In genomic region chr4:13544556-13545393, GRCh38 we compare ENCODE assay signal across 8 cellular contexts. TPM values are rescaled to one million over a fixed set of nuclear protein-coding genes. Genes with fewer than 3 reads are reported as not detected.
A peak's percentile ranks its signal among the peaks of the same experiment; 100 is the strongest.
DNase-seq lines count a peak whose midpoint lies in the region; ATAC-seq and TF ChIP-seq lines count a peak whose summit lies in the region.

No MANE protein-coding gene starts in this region.

- DNase-seq in Caco-2 (peak; percentile 92 to 93), NCI-H82 (lab: John Stamatoyannopoulos, UW) (peak; percentile 89), adrenal gland (peak; percentile 58 to 84 (median 71)), left ventricle myocardium superior (peak; percentile 73), progenitor cell of endocrine pancreas (ENCODE audit: low spot score, unreplicated experiment) (peak; percentile 62), AML-193 (lab: John Stamatoyannopoulos, UW) (no peak)

- CTCF ChIA-PET in Caco-2 (lab: Charles Lee) = interaction anchor here (0.6 to 1.2 kb wide), 4 partner anchors 12 to 692 kb away, joined by 3 to 8 read pairs (median 4); no protein-coding TSS in a partner anchor

- POLR2A ChIA-PET in Caco-2 (lab: Charles Lee) = no interaction called here

- intact Hi-C loops in Caco-2 (cut with micrococcal nuclease; ENCODE audit: unreplicated experiment) = loop anchor here (1.0 to 10.0 kb wide), 5 partner anchors 60 to 417 kb away; partner anchors contain the start of gene RAB28
- intact Hi-C loops in adrenal gland (cut with DNase I) = loop anchor here (5.0 to 10.0 kb wide), 3 partner anchors 140 to 807 kb away; no protein-coding TSS in a partner anchor
- intact Hi-C loops in left ventricle myocardium superior (cut with micrococcal nuclease) = loop anchor here (5.0 kb wide), 1 partner anchor 817 kb away; no protein-coding TSS in a partner anchor

- peak overlapping the region in 1 of 5 donors; percentile 27 for H3K27ac ChIP-seq in adrenal gland

- H3K36me3 Mint-ChIP-seq in Caco-2 (ENCODE audit: insufficient read depth, unreplicated experiment) (peaks cover 7% of the 10 kb centered on the region), progenitor cell of endocrine pancreas (ENCODE audit: insufficient read depth) (no peaks in the 10 kb centered on the region)

- peak overlapping the region; percentile 74 for H3K4me3 ChIP-seq in Caco-2 (ENCODE audit: low read depth, low read length)
- peak overlapping the region in 2 of 4 donors; percentile 48 to 65 for H3K4me3 ChIP-seq in adrenal gland

- no TSS peak for BruUV-seq in Caco-2 (replicated peaks; lab: Mats Ljungman, UMichigan)

- 1 to 4% (median 2%) methylated on average over 15 to 59 of the region's 59 CpGs for WGBS in adrenal gland, 4 donors

- ATAC-seq in GM19467 (IDR thresholded peaks at IDR 0.05; ENCODE audit: unreplicated experiment) = peak; percentile 42
- ATAC-seq in HG03571 (IDR thresholded peaks at IDR 0.05; ENCODE audit: unreplicated experiment) = peak; percentile 45
- ATAC-seq in left ventricle myocardium superior = peak; percentile 77

- H3K36me3 ChIP-seq in Caco-2 (ENCODE audit: control insufficient read depth, insufficient read depth, low read length) = no peaks in the 10 kb centered on the region
- H3K36me3 ChIP-seq in adrenal gland (replicated peaks in 1 of 2) = no peaks in the 10 kb centered on the region

- H3K9me3 ChIP-seq in Caco-2 (no peaks in the 10 kb centered on the region), adrenal gland (replicated peaks in 1 of 3) (no peaks in the 10 kb centered on the region)

- H3K4me3 Mint-ChIP-seq in Caco-2 (ENCODE audit: unreplicated experiment) = peak overlapping the region; percentile 100
- H3K4me3 Mint-ChIP-seq in progenitor cell of endocrine pancreas (ENCODE audit: low read depth) = peak overlapping the region; percentile 79

- H3K27ac Mint-ChIP-seq in Caco-2 (ENCODE audit: unreplicated experiment) (peak overlapping the region; percentile 96), progenitor cell of endocrine pancreas (peak overlapping the region; percentile 95)

- H3K27me3 ChIP-seq in Caco-2 (replicated peaks; ENCODE audit: control insufficient read depth, insufficient read depth, low read length) (no peaks in the 10 kb centered on the region), adrenal gland (peaks cover 91% of the 10 kb centered on the region)

- H3K27me3 Mint-ChIP-seq in Caco-2 (ENCODE audit: insufficient read depth, unreplicated experiment) (peaks cover 8% of the 10 kb centered on the region), progenitor cell of endocrine pancreas (peaks cover 67% of the 10 kb centered on the region)

- H3K4me1 ChIP-seq in Caco-2 (no peaks in the 10 kb centered on the region), adrenal gland (replicated peaks in 1 of 2) (peaks cover 0 to 49% of the 10 kb centered on the region in 2 donors)

- H3K9me3 Mint-ChIP-seq in Caco-2 (ENCODE audit: unreplicated experiment) = no peaks in the 10 kb centered on the region
- no peaks in the 10 kb centered on the region for H3K9me3 Mint-ChIP-seq in progenitor cell of endocrine pancreas (ENCODE audit: low read depth)

- H3K4me1 Mint-ChIP-seq in Caco-2 (ENCODE audit: low read depth, unreplicated experiment) (no peaks in the 10 kb centered on the region), progenitor cell of endocrine pancreas (ENCODE audit: low read depth) (peaks cover 6% of the 10 kb centered on the region)

- no peak for TF ChIP-seq CTCF in Caco-2 (IDR thresholded peaks at IDR 0.05; ENCODE audit: insufficient read depth in 1 of 2, low read depth in 1 of 2, low read length in 1 of 2, severe bottlenecking in 1 of 2, unreplicated experiment in 1 of 2)
- peak in 1 of 6 experiments; percentile 2 for TF ChIP-seq CTCF in adrenal gland (IDR thresholded peaks at IDR 0.05)
- no peak for TF ChIP-seq CTCF in progenitor cell of endocrine pancreas (IDR thresholded peaks at IDR 0.05; ENCODE audit: unreplicated experiment)

- no peak for TF ChIP-seq POLR2A in adrenal gland (IDR thresholded peaks at IDR 0.05)

RNA-seq across cellular contexts. Expression of gene NKX3-2, which starts 0.5 kb away (rescaled TPM):
- total RNA-seq in Caco-2 (2022) = 1.7 and 2.4 TPM in 2 replicates
- total RNA-seq in adrenal gland = under 1 TPM in 5 of 8 donors, not detected in 3; 0.07 to 0.50 (median 0.32) TPM
- polyA plus RNA-seq in adrenal gland = under 1 TPM in 1 of 3 donors, not detected in 2; 0.13 TPM
- not detected for total RNA-seq in left ventricle myocardium superior
- total RNA-seq in progenitor cell of endocrine pancreas = 1.7 and 2.1 TPM in 2 replicates

Comparison
In these comparisons a context has a peak if more than half of its experiments do, and no peak if none do; other contexts are left out.
1. DNase-seq: peak in Caco-2 (2 of 2), NCI-H82 (single experiment), adrenal gland (7 of 7), left ventricle myocardium superior (single experiment) and progenitor cell of endocrine pancreas (single experiment); none in AML-193 (0 of 2).
2. Peak in every context shown above with its lines, with median percentiles within 50 percentile points of each other: ATAC-seq.